ENCODE assay signal across 8 cellular contexts in the genomic region with DNA sequence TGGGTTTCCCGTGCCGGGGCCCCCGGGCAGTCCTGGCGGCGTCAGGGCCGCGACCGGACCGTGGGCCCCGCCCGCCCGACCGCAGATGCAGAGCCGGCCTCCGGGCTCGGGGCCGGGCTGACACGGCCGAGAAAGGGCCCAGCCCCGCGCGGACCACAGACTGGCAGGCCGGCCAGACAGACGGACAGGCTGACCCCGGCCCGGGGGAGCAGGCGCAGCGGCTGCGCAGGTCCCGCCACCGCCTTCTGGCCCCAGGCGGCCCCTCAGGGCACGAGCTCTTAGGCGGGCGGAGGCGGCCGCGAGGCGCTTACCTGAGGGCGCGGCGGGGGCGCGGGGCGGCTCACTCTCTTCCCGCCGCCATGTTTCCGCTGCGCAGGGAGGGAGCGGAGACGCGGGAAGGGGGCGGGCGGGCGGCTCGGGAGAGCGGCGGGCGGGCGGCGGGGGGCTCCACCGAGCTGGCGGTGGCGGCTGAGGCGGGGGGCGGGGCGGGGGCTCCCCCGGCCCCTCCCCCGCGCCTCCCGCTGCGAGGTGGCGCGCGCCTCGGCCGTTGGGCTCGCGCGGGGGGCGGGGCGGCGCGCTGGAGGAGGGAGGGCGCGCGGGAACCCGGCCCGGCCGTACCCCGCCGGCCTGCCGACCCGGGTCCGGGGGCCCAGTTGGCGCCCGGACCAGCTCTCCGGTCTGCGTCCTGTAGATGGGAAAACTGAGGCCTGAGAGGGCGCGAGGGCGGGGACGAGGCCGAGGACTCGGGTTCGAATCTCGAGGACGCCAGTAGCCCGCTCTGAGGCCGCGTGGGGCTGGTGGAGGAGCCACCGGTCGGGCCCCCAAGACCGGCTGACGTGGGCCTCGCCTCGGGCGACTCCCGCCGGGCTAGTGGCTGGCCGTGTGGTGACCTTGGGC. TPM values are rescaled to one million over a fixed set of nuclear protein-coding genes. Genes with fewer than 3 reads are reported as not detected.
DNase-seq lines count a peak whose midpoint lies in the region; ATAC-seq and TF ChIP-seq lines count a peak whose summit lies in the region.

SCMH1 (minus strand) TSS at position 559 of the 897 bp plus-strand sequence. CDS start 56,173 bp downstream, outside the sequence.

- H3K14ac ChIP-seq in trophoblast cell (ENCODE audit: low read length), result peak within 1 kb of the TSS; percentile 90

- no peak within 1 kb of the TSS for H3K23ac ChIP-seq in trophoblast cell (ENCODE audit: low read length)

- H2BK5ac ChIP-seq in trophoblast cell (ENCODE audit: low read depth, low read length, poor library complexity), result peak within 1 kb of the TSS; percentile 78

- peak; percentile 49 to 64 (median 60) for DNase-seq in CD4-positive, CD25-positive, alpha-beta regulatory T cell
- DNase-seq in HT-29 (ENCODE audit: low spot score) (peak; percentile 54), RWPE2 (ENCODE audit: low spot score) (no peak), cardiac muscle cell (ENCODE audit: low read depth in 1 of 2, low spot score in 1 of 2) (peak; percentile 60 to 84), trophoblast cell (peak; percentile 74 to 89), ureter (ENCODE audit: low spot score) (peak; percentile 44)
- DNase-seq in activated naive CD4-positive, alpha-beta T cell treated with anti-CD3 and anti-CD28 coated beads, Interleukin-2, amount 10 ng/mL, durations not matched to agents 7 days and 5 days, result peak; percentile 68

- peaks cover 12% of the 10 kb centered on the region for H3K79me2 ChIP-seq in trophoblast cell (ENCODE audit: control insufficient read depth, insufficient read depth, low read length, poor library complexity)

- H4K91ac ChIP-seq in trophoblast cell (ENCODE audit: low read depth, low read length), result peak within 1 kb of the TSS; percentile 85

- H4K12ac ChIP-seq in trophoblast cell (ENCODE audit: low read depth, low read length), result peak within 1 kb of the TSS; percentile 84

- no peaks in the 10 kb centered on the region for H3K9me3 Mint-ChIP-seq in CD4-positive, CD25-positive, alpha-beta regulatory T cell
- H3K9me3 Mint-ChIP-seq in activated naive CD4-positive, alpha-beta T cell treated with anti-CD3 and anti-CD28 coated beads, Interleukin-2, amount 10 ng/mL, durations not matched to agents 7 days and 5 days, result no peaks in the 10 kb centered on the region

- peak within 1 kb of the TSS; percentile 38 for H2BK12ac ChIP-seq in trophoblast cell (ENCODE audit: low read length)

- no peaks in the 10 kb centered on the region for H3K9me3 ChIP-seq in CD4-positive, CD25-positive, alpha-beta regulatory T cell (ENCODE audit: control insufficient read depth in 2 of 2, low read length in 2 of 2)
- no peaks in the 10 kb centered on the region for H3K9me3 ChIP-seq in RWPE2 (ENCODE audit: severe bottlenecking)
- no peaks in the 10 kb centered on the region for H3K9me3 ChIP-seq in cardiac muscle cell (ENCODE audit: low read depth)
- H3K9me3 ChIP-seq in trophoblast cell (ENCODE audit: insufficient read depth, low read depth, low read length), result no peaks in the 10 kb centered on the region

- H3K4me3 Mint-ChIP-seq in CD4-positive, CD25-positive, alpha-beta regulatory T cell, result peak within 1 kb of the TSS; percentile 87 to 90 (median 89)
- H3K4me3 Mint-ChIP-seq in activated naive CD4-positive, alpha-beta T cell treated with anti-CD3 and anti-CD28 coated beads, Interleukin-2, amount 10 ng/mL, durations not matched to agents 7 days and 5 days, result peak within 1 kb of the TSS; percentile 75

- no peaks in the 10 kb centered on the region for H3K36me3 Mint-ChIP-seq in CD4-positive, CD25-positive, alpha-beta regulatory T cell
- H3K36me3 Mint-ChIP-seq in activated naive CD4-positive, alpha-beta T cell treated with anti-CD3 and anti-CD28 coated beads, Interleukin-2, amount 10 ng/mL, durations not matched to agents 7 days and 5 days, result no peaks in the 10 kb centered on the region

- no peaks in the 10 kb centered on the region for H3K36me3 ChIP-seq in CD4-positive, CD25-positive, alpha-beta regulatory T cell (ENCODE audit: control insufficient read depth, insufficient read depth, low read length)
- H3K36me3 ChIP-seq in RWPE2 (ENCODE audit: low read depth) (no peaks in the 10 kb centered on the region), cardiac muscle cell (no peaks in the 10 kb centered on the region), trophoblast cell (ENCODE audit: control insufficient read depth in 1 of 2, insufficient read depth in 2 of 2, low read length in 2 of 2) (no peaks in the 10 kb centered on the region)

- H3K4me2 ChIP-seq in trophoblast cell (ENCODE audit: low read length), result peak within 1 kb of the TSS; percentile 89

- peak within 1 kb of the TSS; percentile 91 for H3K18ac ChIP-seq in trophoblast cell (ENCODE audit: low read length)

- H2AK5ac ChIP-seq in trophoblast cell (ENCODE audit: low read length), result peak within 1 kb of the TSS; percentile 70

- H2AFZ ChIP-seq in trophoblast cell (ENCODE audit: insufficient read depth, low read length, poor library complexity), result peak within 1 kb of the TSS; percentile 87

- H3K27me3 ChIP-seq in CD4-positive, CD25-positive, alpha-beta regulatory T cell (ENCODE audit: control insufficient read depth, insufficient read depth, low read length), result no peaks in the 10 kb centered on the region
- H3K27me3 ChIP-seq in RWPE2 (ENCODE audit: insufficient read depth, poor library complexity, severe bottlenecking), result no peaks in the 10 kb centered on the region
- no peaks in the 10 kb centered on the region for H3K27me3 ChIP-seq in cardiac muscle cell
- H3K27me3 ChIP-seq in trophoblast cell (ENCODE audit: insufficient read depth, low read length), result no peaks in the 10 kb centered on the region

- peaks cover 13% of the 10 kb centered on the region for H3K4me1 ChIP-seq in CD4-positive, CD25-positive, alpha-beta regulatory T cell (ENCODE audit: control insufficient read depth, insufficient read depth, low read length, poor library complexity, severe bottlenecking)
- H3K4me1 ChIP-seq in RWPE2 (ENCODE audit: insufficient read depth, poor library complexity, severe bottlenecking), result peaks cover 20% of the 10 kb centered on the region
- peaks cover 76% of the 10 kb centered on the region for H3K4me1 ChIP-seq in cardiac muscle cell (ENCODE audit: low read depth)
- H3K4me1 ChIP-seq in trophoblast cell (ENCODE audit: control insufficient read depth in 1 of 2, insufficient read depth in 2 of 2, low read length in 2 of 2), result peaks cover 12 to 27% of the 10 kb centered on the region in 2 experiments

- no CpG with 5 or more reads among the region's 121 CpGs for WGBS in trophoblast cell (ENCODE audit: extremely low coverage, insufficient coverage, insufficient read length)

- TF ChIP-seq CTCF in RWPE2 (IDR thresholded peaks at IDR 0.05; ENCODE audit: poor library complexity, severe bottlenecking) (peak; percentile 14), cardiac muscle cell (IDR thresholded peaks at IDR 0.05; ENCODE audit: low read depth, low read length) (no peak)

- CTCF ChIA-PET in activated naive CD4-positive, alpha-beta T cell treated with anti-CD3 and anti-CD28 coated beads, Interleukin-2, amount 10 ng/mL, durations not matched to agents 7 days and 5 days (lab: Charles Lee), result no interaction called here

- peaks cover 18% of the 10 kb centered on the region for H3K79me1 ChIP-seq in trophoblast cell (ENCODE audit: low read length)

- H3K27me3 Mint-ChIP-seq in CD4-positive, CD25-positive, alpha-beta regulatory T cell, result no peaks in the 10 kb centered on the region
- peaks cover 4% of the 10 kb centered on the region for H3K27me3 Mint-ChIP-seq in activated naive CD4-positive, alpha-beta T cell treated with anti-CD3 and anti-CD28 coated beads, Interleukin-2, amount 10 ng/mL, durations not matched to agents 7 days and 5 days

- H4K8ac ChIP-seq in trophoblast cell (ENCODE audit: low read depth, low read length), result peak within 1 kb of the TSS; percentile 80

- peak within 1 kb of the TSS; percentile 66 for H3K27ac ChIP-seq in CD4-positive, CD25-positive, alpha-beta regulatory T cell (ENCODE audit: insufficient read depth, low read length, poor library complexity, severe bottlenecking)
- H3K27ac ChIP-seq in RWPE2 (ENCODE audit: poor library complexity, severe bottlenecking), result peak within 1 kb of the TSS; percentile 89
- H3K27ac ChIP-seq in cardiac muscle cell, result peak within 1 kb of the TSS; percentile 93
- peak within 1 kb of the TSS; percentile 93 for H3K27ac ChIP-seq in trophoblast cell (ENCODE audit: low read depth, low read length)

- H3K4ac ChIP-seq in trophoblast cell (ENCODE audit: low read depth, low read length), result peak within 1 kb of the TSS; percentile 73

- peak within 1 kb of the TSS; percentile 90 for H2BK120ac ChIP-seq in trophoblast cell (ENCODE audit: insufficient read depth, low read length, poor library complexity)

- ATAC-seq in CD4-positive, CD25-positive, alpha-beta regulatory T cell (ENCODE audit: low read depth in 2 of 2), result peak; percentile 71 to 74
- ATAC-seq in GM19438 (IDR thresholded peaks at IDR 0.05; ENCODE audit: low read depth, unreplicated experiment) (peak; percentile 40), RWPE2 (ENCODE audit: low read depth) (peak; percentile 53)

- H3K27ac Mint-ChIP-seq in CD4-positive, CD25-positive, alpha-beta regulatory T cell, result peak within 1 kb of the TSS; percentile 65 to 91 (median 76)
- peak within 1 kb of the TSS; percentile 40 for H3K27ac Mint-ChIP-seq in activated naive CD4-positive, alpha-beta T cell treated with anti-CD3 and anti-CD28 coated beads, Interleukin-2, amount 10 ng/mL, durations not matched to agents 7 days and 5 days

- H3K9ac ChIP-seq in trophoblast cell (ENCODE audit: low read length), result peak within 1 kb of the TSS; percentile 83

- peak within 1 kb of the TSS; percentile 69 for H3K4me3 ChIP-seq in CD4-positive, CD25-positive, alpha-beta regulatory T cell (ENCODE audit: low read depth, low read length)
- H3K4me3 ChIP-seq in RWPE2 (ENCODE audit: severe bottlenecking) (peak within 1 kb of the TSS; percentile 58), cardiac muscle cell (peak within 1 kb of the TSS; percentile 57), trophoblast cell (ENCODE audit: low read depth, low read length) (peak within 1 kb of the TSS; percentile 91)

- H3K4me1 Mint-ChIP-seq in CD4-positive, CD25-positive, alpha-beta regulatory T cell, result peaks cover 13 to 22% (median 17%) of the 10 kb centered on the region in 4 donors
- H3K4me1 Mint-ChIP-seq in activated naive CD4-positive, alpha-beta T cell treated with anti-CD3 and anti-CD28 coated beads, Interleukin-2, amount 10 ng/mL, durations not matched to agents 7 days and 5 days, result peaks cover 43% of the 10 kb centered on the region

RNA-seq across cellular contexts. Expression of gene SCMH1, which starts in this region (rescaled TPM):
- 27.6 TPM for total RNA-seq in CD4-positive, CD25-positive, alpha-beta regulatory T cell
- 1 to 10 TPM; 3.4 to 7.3 (median 5.2) TPM for polyA plus RNA-seq in CD4-positive, CD25-positive, alpha-beta regulatory T cell
- total RNA-seq in HT-29 (2014; rRNA removed; shearing (Covaris generic)), result 24.7 and 31.2 TPM in 2 replicates
- 95.4 and 147 TPM in 2 replicates for total RNA-seq in cardiac muscle cell
- polyA plus RNA-seq in cardiac muscle cell, result 126 and 197 TPM in 2 replicates
- 22.7 and 23.4 TPM in 2 replicates for polyA plus RNA-seq in trophoblast cell (2013)
- total RNA-seq in ureter, result 78.4 TPM

Comparison
In these comparisons a context has a peak if more than half of its experiments do, and no peak if none do; other contexts are left out.
1. RNA of gene SCMH1 (polyA plus RNA-seq): 126 to 197 TPM in cardiac muscle cell; 3.4 to 7.3 TPM in CD4-positive, CD25-positive, alpha-beta regulatory T cell; every median in the first group is over 10 times any median in the second.
2. Peak in every context shown above with its lines, with median percentiles within 50 percentile points of each other: ATAC-seq, H3K27ac ChIP-seq and H3K4me3 ChIP-seq.